ENCODE assay signal across 9 cellular contexts in genomic region chrX:48576108-48576507, GRCh38. TPM values are rescaled to one million over a fixed set of nuclear protein-coding genes. Genes with fewer than 3 reads are reported as not detected.
DNase-seq lines count a peak whose midpoint lies in the region; ATAC-seq and TF ChIP-seq lines count a peak whose summit lies in the region.
"Had no signal": no experiment of that assay in that cellular context is flagged by ENCODE, and none has a peak within 500 bp of the region (broad histone marks: within the 10 kb centered on the region; RNA-seq: fewer than 3 reads in every experiment).

No MANE protein-coding gene starts in this region.

- H3K27me3 ChIP-seq in BJ (ENCODE audit: control insufficient read depth, insufficient read depth, low read length) = no peaks in the 10 kb centered on the region
- no peaks in the 10 kb centered on the region for H3K27me3 ChIP-seq in HUES64 (ENCODE audit: insufficient read depth, low read length)
- no peaks in the 10 kb centered on the region for H3K27me3 ChIP-seq in brain microvascular endothelial cell (replicated peaks)
- no peaks in the 10 kb centered on the region for H3K27me3 ChIP-seq in thyroid gland

- peaks cover 0 to 2% (median 0%) of the 10 kb centered on the region in 7 donors for H3K9me3 Mint-ChIP-seq in naive B cell

- H3K4me1 Mint-ChIP-seq in naive B cell = peaks cover 15 to 28% (median 26%) of the 10 kb centered on the region in 3 donors

- 86% methylated on average over 6 of the region's 6 CpGs for WGBS in HUES64
- WGBS in thyroid gland, 2 donors = 54 to 65% methylated on average over 6 of the region's 6 CpGs
- 60 to 64% methylated on average over 2 to 6 of the region's 6 CpGs for WGBS in lower leg skin, 2 donors

- no peak for ATAC-seq in naive B cell (ENCODE audit: low read depth in 2 of 2)
- no peak for ATAC-seq in HG03342 (IDR thresholded peaks at IDR 0.05; ENCODE audit: unreplicated experiment)

- H3K4me1 ChIP-seq in HUES64 (ENCODE audit: insufficient read depth, low read length) = peaks cover 9% of the 10 kb centered on the region; the same call in 1 of the 2 replicates
- peaks cover 5 to 12% of the 10 kb centered on the region in 2 donors for H3K4me1 ChIP-seq in thyroid gland

- H3K27ac ChIP-seq in HUES64 (ENCODE audit: low read depth, low read length) (no peak overlapping the region; the same call in 1 of the 2 replicates), brain microvascular endothelial cell (no peak overlapping the region), thyroid gland (peak overlapping the region in 1 of 3 donors; percentile 99)

- H3K36me3 ChIP-seq in BJ (ENCODE audit: control insufficient read depth, insufficient read depth, low read length) = peaks cover 19% of the 10 kb centered on the region
- H3K36me3 ChIP-seq in HUES64 (ENCODE audit: insufficient read depth, low read length) = peaks cover 53% of the 10 kb centered on the region
- H3K36me3 ChIP-seq in brain microvascular endothelial cell (replicated peaks) = peaks cover 45% of the 10 kb centered on the region
- H3K36me3 ChIP-seq in thyroid gland = peaks cover 19 to 28% of the 10 kb centered on the region in 2 donors

- no peaks in the 10 kb centered on the region for H3K9me3 ChIP-seq in HUES64 (ENCODE audit: insufficient read depth, low read depth, low read length)
- no peaks in the 10 kb centered on the region for H3K9me3 ChIP-seq in thyroid gland

- no peak for TF ChIP-seq CTCF in BJ (IDR thresholded peaks at IDR 0.05; ENCODE audit: insufficient read depth, low read depth, low read length)
- no peak for TF ChIP-seq CTCF in brain microvascular endothelial cell (IDR thresholded peaks at IDR 0.05; ENCODE audit: low read depth, low read length, missing control alignments)
- TF ChIP-seq CTCF in thyroid gland (IDR thresholded peaks at IDR 0.05) = no peak
- no peak for TF ChIP-seq CTCF in lower leg skin (IDR thresholded peaks at IDR 0.05)

- in situ Hi-C loops in brain microvascular endothelial cell (cut with HindIII; ENCODE audit: low pct_ligation_motif_present, low sequenced_read_pairs) = no loop called here

- peak overlapping the region in 1 of 6 donors; percentile 79 for H3K27ac Mint-ChIP-seq in naive B cell

- DNase-seq in BJ (ENCODE audit: low read depth) = no peak
- DNase-seq in brain microvascular endothelial cell = no peak
- no peak for DNase-seq in naive B cell
- no peak for DNase-seq in thyroid gland
- DNase-seq in kidney tubule cell (ENCODE audit: low spot score) = no peak
- no peak for DNase-seq in lower leg skin (ENCODE audit: low spot score in 2 of 2)
- DNase-seq: RPMI8226 had no signal

- H3K4me3 Mint-ChIP-seq in naive B cell = peak overlapping the region in 7 of 8 donors; percentile 66 to 100 (median 98)

- no peaks in the 10 kb centered on the region for H3K27me3 Mint-ChIP-seq in naive B cell

- peak overlapping the region; percentile 100; the same call in 1 of the 2 replicates for H3K9ac ChIP-seq in HUES64 (ENCODE audit: low read depth, low read length)

- TF ChIP-seq POLR2A in thyroid gland (IDR thresholded peaks at IDR 0.05) (no peak), lower leg skin (IDR thresholded peaks at IDR 0.05) (no peak)

- CTCF ChIA-PET in BJ (lab: Yijun Ruan, JAX) = no interaction called here

- H3K36me3 Mint-ChIP-seq in naive B cell = peaks cover 0 to 13% of the 10 kb centered on the region in 2 donors

- POLR2A ChIA-PET in BJ (lab: Charles Lee) = no interaction called here

- peak overlapping the region; percentile 72 for H3K4me3 ChIP-seq in BJ (ENCODE audit: low read depth, low read length)
- peak overlapping the region; percentile 92; the same call in 1 of the 2 replicates for H3K4me3 ChIP-seq in HUES64 (ENCODE audit: low read length)
- H3K4me3 ChIP-seq in brain microvascular endothelial cell (ENCODE audit: low read depth, low read length) = peak overlapping the region; percentile 80
- no peak overlapping the region for H3K4me3 ChIP-seq in thyroid gland (replicated peaks in 1 of 3)
- no peak overlapping the region for H3K4me3 ChIP-seq in lower leg skin (ENCODE audit: low read depth, poor library complexity, severe bottlenecking)

- intact Hi-C loops in thyroid gland (cut with DNase I) = no loop called here
- intact Hi-C loops in lower leg skin (cut with DNase I; ENCODE audit: low total_unique reads) = no loop called here

RNA-seq across cellular contexts. Expression of gene RBM3, which starts 1.8 kb away (rescaled TPM):
- polyA plus RNA-seq in BJ (2011; rRNA removed) = 333 and 406 TPM in 2 replicates
- polyA minus RNA-seq in BJ (2011; rRNA and poly(A)+ RNA removed) = 212 and 220 TPM in 2 replicates
- 204 TPM for polyA plus RNA-seq in HUES64 (2013, experiment 1 of 2)
- 168 TPM for polyA plus RNA-seq in HUES64 (2013, experiment 2 of 2)
- polyA plus RNA-seq in naive B cell (ENCODE audit: low read depth in 6 of 6) = 100 to 1,000 TPM; 231 to 340 (median 264) TPM
- total RNA-seq in thyroid gland = 100 to 1,000 TPM; 122 to 250 (median 177) TPM
- 100 to 1,000 TPM; 162 to 207 (median 198) TPM for total RNA-seq in lower leg skin

RNA-seq across cellular contexts. Expression of gene WDR13, which starts 21.2 kb away (rescaled TPM):
- polyA plus RNA-seq in BJ (2011; rRNA removed) (41.8 and 119 TPM in 2 replicates), naive B cell (ENCODE audit: low read depth in 6 of 6) (10 to 100 TPM; 54.4 to 85.0 (median 61.3) TPM)
- 60.0 and 64.3 TPM in 2 replicates for polyA minus RNA-seq in BJ (2011; rRNA and poly(A)+ RNA removed)
- 23.5 TPM for polyA plus RNA-seq in HUES64 (2013, experiment 1 of 2)
- 26.6 TPM for polyA plus RNA-seq in HUES64 (2013, experiment 2 of 2)
- total RNA-seq in thyroid gland (100 to 1,000 TPM; 134 to 181 (median 171) TPM), lower leg skin (100 to 1,000 TPM in 3 of 4 donors, 10 to 100 TPM in 1; 87.8 to 143 (median 121) TPM)

RNA-seq across cellular contexts. Expression of gene TBC1D25, which starts 36.6 kb away (rescaled TPM):
- polyA plus RNA-seq in BJ (2011; rRNA removed) = 10.6 and 17.8 TPM in 2 replicates
- polyA minus RNA-seq in BJ (2011; rRNA and poly(A)+ RNA removed) = 9.5 and 11.1 TPM in 2 replicates
- 4.6 TPM for polyA plus RNA-seq in HUES64 (2013, experiment 1 of 2)
- polyA plus RNA-seq in HUES64 (2013, experiment 2 of 2) = 5.4 TPM
- polyA plus RNA-seq in naive B cell (ENCODE audit: low read depth in 6 of 6) = 10 to 100 TPM; 14.5 to 24.4 (median 21.2) TPM
- total RNA-seq in thyroid gland = 10 to 100 TPM in 3 of 4 donors, 1 to 10 TPM in 1; 9.4 to 16.5 (median 12.2) TPM
- total RNA-seq in lower leg skin = 10 to 100 TPM; 11.6 to 43.8 (median 16.2) TPM

RNA-seq across cellular contexts. Expression of gene EBP, which starts 54.5 kb away (rescaled TPM):
- polyA plus RNA-seq in BJ (2011; rRNA removed) (28.3 and 36.1 TPM in 2 replicates), naive B cell (ENCODE audit: low read depth in 6 of 6) (10 to 100 TPM; 54.3 to 83.5 (median 64.1) TPM)
- 31.3 and 42.1 TPM in 2 replicates for polyA minus RNA-seq in BJ (2011; rRNA and poly(A)+ RNA removed)
- polyA plus RNA-seq in HUES64 (2013, experiment 1 of 2) = 174 TPM
- polyA plus RNA-seq in HUES64 (2013, experiment 2 of 2) = 175 TPM
- total RNA-seq in thyroid gland (10 to 100 TPM; 11.0 to 43.5 (median 35.5) TPM), lower leg skin (10 to 100 TPM; 43.5 to 87.0 (median 64.1) TPM)

Comparison
In these comparisons a context has a peak if more than half of its experiments do, and no peak if none do; other contexts are left out.
1. H3K4me3 ChIP-seq: peak in BJ (single experiment), HUES64 (single experiment) and brain microvascular endothelial cell (single experiment); none in thyroid gland (0 of 3) and lower leg skin (single experiment).